In the genomic region with DNA sequence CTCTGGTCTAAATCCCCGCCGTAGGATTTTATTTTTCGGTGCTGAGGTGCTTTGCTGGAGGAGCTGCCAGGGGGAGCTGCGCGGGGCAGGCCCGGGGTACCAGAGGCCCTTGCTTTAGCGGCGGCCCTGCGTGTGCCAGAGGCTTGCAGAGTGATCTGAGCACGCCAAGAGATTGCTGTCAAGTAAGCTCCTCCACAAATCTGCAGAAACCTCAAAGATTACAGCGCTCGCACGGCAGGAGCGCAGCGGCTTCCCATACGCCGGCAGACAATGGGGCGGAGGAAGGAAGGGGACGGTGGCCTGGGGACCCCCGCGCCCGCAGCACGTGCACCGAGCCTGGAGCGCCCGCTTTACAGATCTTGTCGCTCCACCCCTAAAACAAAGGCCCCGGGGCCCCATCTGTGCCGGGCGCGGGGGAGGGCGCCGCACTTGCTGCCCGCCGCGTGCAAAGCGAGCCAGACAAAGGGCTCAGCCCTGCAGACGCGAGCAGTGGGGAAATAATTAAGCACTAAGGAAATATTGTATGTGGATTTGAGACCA, we compare ENCODE assay signal across 8 cellular contexts. TPM values are rescaled to one million over a fixed set of nuclear protein-coding genes. Genes with fewer than 3 reads are reported as not detected.
DNase-seq lines count a peak whose midpoint lies in the region; ATAC-seq, FAIRE-seq and TF ChIP-seq lines count a peak whose summit lies in the region.

No MANE protein-coding gene starts in this region.

- no peak for FAIRE-seq in kidney (lab: Jason Lieb, UNC)

- DNase-seq in CD4-positive, CD25-positive, alpha-beta regulatory T cell = peak in 2 of 3 donors; percentile 19 to 44
- DNase-seq in NCI-H1048 (lab: John Stamatoyannopoulos, UW) = peak; percentile 74
- DNase-seq in astrocyte of the hippocampus (ENCODE audit: low read depth, low spot score) = peak; percentile 50
- peak; percentile 58 for DNase-seq in kidney
- no peak for DNase-seq in thoracic aorta (ENCODE audit: low spot score)
- DNase-seq in NCI-H2196 treated with DMSO at 0.1 percent for 48 hours (lab: John Stamatoyannopoulos, UW; ENCODE audit: unreplicated experiment) = no peak
- DNase-seq in effector CD4-positive, alpha-beta T cell = no peak

- peaks cover 11% of the 10 kb centered on the region for H3K4me1 ChIP-seq in CD4-positive, CD25-positive, alpha-beta regulatory T cell (ENCODE audit: control insufficient read depth, insufficient read depth, low read length, poor library complexity, severe bottlenecking)
- H3K4me1 ChIP-seq in kidney (ENCODE audit: control insufficient read depth in 1 of 2, insufficient read depth in 1 of 2, low read depth in 1 of 2, low read length in 2 of 2) (no peaks in the 10 kb centered on the region), thoracic aorta (ENCODE audit: control insufficient read depth in 1 of 2, low read depth in 2 of 2) (peaks cover 12 to 13% of the 10 kb centered on the region in 2 donors)

- H3K9ac ChIP-seq in kidney (ENCODE audit: low read length in 2 of 2) = no peak overlapping the region

- H3K36me3 Mint-ChIP-seq in CD4-positive, CD25-positive, alpha-beta regulatory T cell = no peaks in the 10 kb centered on the region

- peak overlapping the region in 3 of 4 donors; percentile 58 to 78 (median 58) for H3K4me3 Mint-ChIP-seq in CD4-positive, CD25-positive, alpha-beta regulatory T cell

- H3K27ac Mint-ChIP-seq in CD4-positive, CD25-positive, alpha-beta regulatory T cell = no peak overlapping the region

- peaks cover 5% of the 10 kb centered on the region for H3K27me3 ChIP-seq in CD4-positive, CD25-positive, alpha-beta regulatory T cell (ENCODE audit: control insufficient read depth, insufficient read depth, low read length)
- no peaks in the 10 kb centered on the region for H3K27me3 ChIP-seq in thoracic aorta (replicated peaks; ENCODE audit: insufficient read depth)

- intact Hi-C loops in kidney (cut with DNase I) = no loop called here

- peaks cover 54% of the 10 kb centered on the region for H3K27me3 Mint-ChIP-seq in CD4-positive, CD25-positive, alpha-beta regulatory T cell

- no peak overlapping the region for H3K27ac ChIP-seq in CD4-positive, CD25-positive, alpha-beta regulatory T cell (ENCODE audit: insufficient read depth, low read length, poor library complexity, severe bottlenecking)
- no peak overlapping the region for H3K27ac ChIP-seq in kidney (ENCODE audit: low read depth in 2 of 2, low read length in 2 of 2)
- H3K27ac ChIP-seq in thoracic aorta = no peak overlapping the region

- H3K4me1 Mint-ChIP-seq in CD4-positive, CD25-positive, alpha-beta regulatory T cell = peaks cover 0 to 15% (median 4%) of the 10 kb centered on the region in 4 donors

- no peaks in the 10 kb centered on the region for H3K9me3 Mint-ChIP-seq in CD4-positive, CD25-positive, alpha-beta regulatory T cell

- ATAC-seq in CD4-positive, CD25-positive, alpha-beta regulatory T cell (ENCODE audit: low read depth in 2 of 2) = peak; percentile 52 to 63
- ATAC-seq in thoracic aorta (ENCODE audit: insufficient number of reproducible peaks, low FRiP score, low read depth) = no peak
- no peak for ATAC-seq in HG02798 (IDR thresholded peaks at IDR 0.05; ENCODE audit: poor library complexity, unreplicated experiment)

- TF ChIP-seq CTCF in kidney (IDR thresholded peaks at IDR 0.05; ENCODE audit: borderline replicate concordance, extremely low read depth, insufficient read depth) (no peak), thoracic aorta (IDR thresholded peaks at IDR 0.05) (no peak)

- H3K4me3 ChIP-seq in CD4-positive, CD25-positive, alpha-beta regulatory T cell (ENCODE audit: low read depth, low read length) = no peak overlapping the region
- H3K4me3 ChIP-seq in kidney (ENCODE audit: low read length in 2 of 2) (no peak overlapping the region), thoracic aorta (peak overlapping the region; percentile 64)

- no peaks in the 10 kb centered on the region for H3K36me3 ChIP-seq in CD4-positive, CD25-positive, alpha-beta regulatory T cell (ENCODE audit: control insufficient read depth, insufficient read depth, low read length)
- H3K36me3 ChIP-seq in kidney (ENCODE audit: control insufficient read depth in 1 of 2, insufficient read depth in 2 of 2, low read length in 2 of 2) (no peaks in the 10 kb centered on the region), thoracic aorta (no peaks in the 10 kb centered on the region)

- H3K9me3 ChIP-seq in CD4-positive, CD25-positive, alpha-beta regulatory T cell (ENCODE audit: control insufficient read depth in 2 of 2, low read length in 2 of 2) = no peaks in the 10 kb centered on the region
- H3K9me3 ChIP-seq in kidney (ENCODE audit: control insufficient read depth in 1 of 2, low read length in 2 of 2) = no peaks in the 10 kb centered on the region
- no peaks in the 10 kb centered on the region for H3K9me3 ChIP-seq in thoracic aorta

RNA-seq across cellular contexts. Expression of gene C19orf12, which starts 9.1 kb away (rescaled TPM):
- total RNA-seq in CD4-positive, CD25-positive, alpha-beta regulatory T cell = 22.8 TPM
- 10 to 100 TPM; 28.3 to 33.7 (median 31.0) TPM for polyA plus RNA-seq in CD4-positive, CD25-positive, alpha-beta regulatory T cell
- 21.2 TPM for total RNA-seq in kidney
- 27.1 TPM for polyA plus RNA-seq in kidney (ENCODE audit: insufficient read depth, low read depth, low replicate concordance)
- total RNA-seq in thoracic aorta = 10 to 100 TPM; 36.1 to 46.4 TPM

RNA-seq across cellular contexts. Expression of gene PLEKHF1, which starts 58.9 kb away (rescaled TPM):
- 21.0 TPM for total RNA-seq in CD4-positive, CD25-positive, alpha-beta regulatory T cell
- polyA plus RNA-seq in CD4-positive, CD25-positive, alpha-beta regulatory T cell = 10 to 100 TPM; 23.5 to 49.3 (median 35.2) TPM
- total RNA-seq in kidney (11.7 TPM), thoracic aorta (10 to 100 TPM; 21.4 to 56.2 TPM)
- polyA plus RNA-seq in kidney (ENCODE audit: insufficient read depth, low read depth, low replicate concordance) = 7.1 TPM

Comparison
In these comparisons a context has a peak if more than half of its experiments do, and no peak if none do; other contexts are left out.
1. ATAC-seq: peak in CD4-positive, CD25-positive, alpha-beta regulatory T cell (2 of 2); none in thoracic aorta (single experiment) and HG02798 (single experiment).
2. DNase-seq: peak in CD4-positive, CD25-positive, alpha-beta regulatory T cell (2 of 3), NCI-H1048 (single experiment), astrocyte of the hippocampus (single experiment) and kidney (single experiment); none in thoracic aorta (single experiment), NCI-H2196 treated with DMSO at 0.1 percent for 48 hours (single experiment) and effector CD4-positive, alpha-beta T cell (single experiment).